In the genomic region with DNA sequence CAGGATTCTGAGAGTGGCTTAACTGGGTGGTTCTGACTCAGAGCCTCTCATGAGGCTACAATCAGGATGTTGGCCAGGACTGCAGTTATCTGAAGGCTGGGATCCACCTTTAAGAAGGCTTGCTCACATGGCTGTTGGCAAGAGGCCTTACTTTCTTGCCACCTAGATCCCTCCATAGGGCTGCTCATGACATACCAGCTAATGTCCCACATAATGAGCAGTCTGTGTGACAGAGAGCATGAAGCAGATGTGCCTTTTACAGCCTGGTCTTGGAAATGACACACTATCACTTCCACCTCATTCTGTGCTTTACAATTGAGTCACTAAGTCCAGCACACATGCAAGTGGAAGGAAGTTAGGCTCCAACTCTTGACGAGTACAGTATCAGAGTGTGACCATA, we compare ENCODE assay signal across 11 cellular contexts. TPM values are rescaled to one million over a fixed set of nuclear protein-coding genes. Genes with fewer than 3 reads are reported as not detected.
A peak's percentile ranks its signal among the peaks of the same experiment; 100 is the strongest.
DNase-seq lines count a peak whose midpoint lies in the region; ATAC-seq and TF ChIP-seq lines count a peak whose summit lies in the region.
"Had no signal": no experiment of that assay in that cellular context is flagged by ENCODE, and none has a peak within 500 bp of the region (broad histone marks: within the 10 kb centered on the region; RNA-seq: fewer than 3 reads in every experiment).

No MANE protein-coding gene starts in this region.

- H3K27me3 ChIP-seq in effector memory CD4-positive, alpha-beta T cell (replicated peaks; ENCODE audit: control insufficient read depth, insufficient read depth, low read length, poor library complexity, severe bottlenecking), result no peaks in the 10 kb centered on the region
- H3K27me3 ChIP-seq in heart right ventricle, result no peaks in the 10 kb centered on the region

- DNase-seq in AG10803 (ENCODE audit: low read depth) (peak; percentile 33), SK-N-DZ (ENCODE audit: low spot score) (no peak), C1 segment of cervical spinal cord (lab: John Stamatoyannopoulos, UW) (no peak), heart right ventricle (no peak)
- no peak for DNase-seq in activated naive CD8-positive, alpha-beta T cell treated with anti-CD3 and anti-CD28 coated beads, Interleukin-2, amount 10 ng/mL, durations not matched to agents 7 days and 5 days
- DNase-seq in effector memory CD4-positive, alpha-beta T cell, result no peak
- DNase-seq: caudate nucleus; CD4-positive, alpha-beta memory T cell; NCI-H748 treated with DMSO at 0.1 percent for 48 hours had no signal

- no peaks in the 10 kb centered on the region for H3K9me3 Mint-ChIP-seq in activated naive CD8-positive, alpha-beta T cell treated with anti-CD3 and anti-CD28 coated beads, Interleukin-2, amount 10 ng/mL, durations not matched to agents 7 days and 5 days

- TF ChIP-seq CTCF in AG10803 (conservative IDR thresholded peaks at IDR 0.05; ENCODE audit: low read length), result no peak
- no peak for TF ChIP-seq CTCF in heart right ventricle (IDR thresholded peaks at IDR 0.05)

- intact Hi-C loops in heart right ventricle (cut with DNase I), result loop anchor here in 2 of 10 donors (10.0 kb wide), 2 partner anchors 65 to 1335 kb away; partner anchors contain the start of genes PORCN (in 1 of the 2) and USP11 (in 1 of the 2)

- peak overlapping the region; percentile 38 for H3K27ac Mint-ChIP-seq in activated naive CD8-positive, alpha-beta T cell treated with anti-CD3 and anti-CD28 coated beads, Interleukin-2, amount 10 ng/mL, durations not matched to agents 7 days and 5 days
- H3K27ac Mint-ChIP-seq: CD4-positive, alpha-beta memory T cell had no signal

- peaks cover 2% of the 10 kb centered on the region for H3K4me1 ChIP-seq in effector memory CD4-positive, alpha-beta T cell (ENCODE audit: control insufficient read depth, insufficient read depth, low read length, poor library complexity, severe bottlenecking)
- no peaks in the 10 kb centered on the region for H3K4me1 ChIP-seq in heart right ventricle

- ATAC-seq in GM18519 (IDR thresholded peaks at IDR 0.05; ENCODE audit: low FRiP score, unreplicated experiment) (peak; percentile 63), HG03460 (IDR thresholded peaks at IDR 0.05; ENCODE audit: unreplicated experiment) (peak; percentile 37), heart right ventricle (no peak)
- no peak for ATAC-seq in activated naive CD8-positive, alpha-beta T cell treated with anti-CD3 and anti-CD28 coated beads, Interleukin-2, amount 10 ng/mL, durations not matched to agents 7 days and 5 days (ENCODE audit: low read depth)

- no peak overlapping the region for H3K4me3 Mint-ChIP-seq in activated naive CD8-positive, alpha-beta T cell treated with anti-CD3 and anti-CD28 coated beads, Interleukin-2, amount 10 ng/mL, durations not matched to agents 7 days and 5 days
- H3K4me3 Mint-ChIP-seq: CD4-positive, alpha-beta memory T cell had no signal

- H3K9me3 ChIP-seq in effector memory CD4-positive, alpha-beta T cell (ENCODE audit: control insufficient read depth, low read length), result no peaks in the 10 kb centered on the region
- H3K9me3 ChIP-seq in heart right ventricle, result no peaks in the 10 kb centered on the region

- H3K27me3 Mint-ChIP-seq in activated naive CD8-positive, alpha-beta T cell treated with anti-CD3 and anti-CD28 coated beads, Interleukin-2, amount 10 ng/mL, durations not matched to agents 7 days and 5 days, result no peaks in the 10 kb centered on the region
- H3K27me3 Mint-ChIP-seq: CD4-positive, alpha-beta memory T cell had no signal

- peaks cover 2% of the 10 kb centered on the region for H3K36me3 Mint-ChIP-seq in activated naive CD8-positive, alpha-beta T cell treated with anti-CD3 and anti-CD28 coated beads, Interleukin-2, amount 10 ng/mL, durations not matched to agents 7 days and 5 days

- WGBS in heart right ventricle, 2 donors, result 52 to 59% methylated on average over 1 of the region's 1 CpG

- H3K27ac ChIP-seq in effector memory CD4-positive, alpha-beta T cell (ENCODE audit: insufficient read depth, low read length, poor library complexity, severe bottlenecking), result no peak overlapping the region
- no peak overlapping the region for H3K27ac ChIP-seq in heart right ventricle

- H3K4me3 ChIP-seq in AG10803 (ENCODE audit: low read length) (no peak overlapping the region), heart right ventricle (no peak overlapping the region)
- H3K4me3 ChIP-seq in effector memory CD4-positive, alpha-beta T cell (ENCODE audit: insufficient read depth, low read depth, low read length, poor library complexity, severe bottlenecking), result no peak overlapping the region

- H3K4me1 Mint-ChIP-seq in activated naive CD8-positive, alpha-beta T cell treated with anti-CD3 and anti-CD28 coated beads, Interleukin-2, amount 10 ng/mL, durations not matched to agents 7 days and 5 days, result peaks cover 5% of the 10 kb centered on the region

- H3K36me3 ChIP-seq in effector memory CD4-positive, alpha-beta T cell (ENCODE audit: control insufficient read depth, insufficient read depth, low read length), result no peaks in the 10 kb centered on the region
- H3K36me3 ChIP-seq in heart right ventricle, result peaks cover 0 to under 1% (median 0%) of the 10 kb centered on the region in 9 donors

- POLR2A ChIA-PET in activated naive CD8-positive, alpha-beta T cell treated with anti-CD3 and anti-CD28 coated beads, Interleukin-2, amount 10 ng/mL, durations not matched to agents 7 days and 5 days (lab: Charles Lee), result no interaction called here

RNA-seq across cellular contexts. Expression of gene RBM3, which starts 4.3 kb away (rescaled TPM):
- 100 to 1,000 TPM; 159 to 164 TPM for total RNA-seq in activated naive CD8-positive, alpha-beta T cell treated with anti-CD3 and anti-CD28 coated beads, Interleukin-2, amount 10 ng/mL, durations not matched to agents 7 days and 5 days
- polyA plus RNA-seq in SK-N-DZ (2014; cell fraction: cytosol; rRNA removed), result 166 and 218 TPM in 2 replicates
- 119 and 159 TPM in 2 replicates for polyA plus RNA-seq in SK-N-DZ (2014; cell fraction: nucleus; rRNA removed)
- 100 to 1,000 TPM in 8 of 10 donors, 10 to 100 TPM in 2; 60.0 to 204 (median 111) TPM for total RNA-seq in heart right ventricle
- 100 to 1,000 TPM in 1 of 2 donors, 10 to 100 TPM in 1; 99.6 to 127 TPM for polyA plus RNA-seq in heart right ventricle

RNA-seq across cellular contexts. Expression of gene WDR13, which starts 27.3 kb away (rescaled TPM):
- 10 to 100 TPM; 45.6 to 52.0 TPM for total RNA-seq in activated naive CD8-positive, alpha-beta T cell treated with anti-CD3 and anti-CD28 coated beads, Interleukin-2, amount 10 ng/mL, durations not matched to agents 7 days and 5 days
- polyA plus RNA-seq in SK-N-DZ (2014; cell fraction: cytosol; rRNA removed), result 94.6 and 96.0 TPM in 2 replicates
- polyA plus RNA-seq in SK-N-DZ (2014; cell fraction: nucleus; rRNA removed), result 134 and 137 TPM in 2 replicates
- 100 to 1,000 TPM; 121 to 176 (median 157) TPM for total RNA-seq in heart right ventricle
- polyA plus RNA-seq in heart right ventricle, result 100 to 1,000 TPM; 292 to 352 TPM

RNA-seq across cellular contexts. Expression of gene TBC1D25, which starts 30.4 kb away (rescaled TPM):
- total RNA-seq in activated naive CD8-positive, alpha-beta T cell treated with anti-CD3 and anti-CD28 coated beads, Interleukin-2, amount 10 ng/mL, durations not matched to agents 7 days and 5 days, result 10 to 100 TPM; 22.5 to 22.6 TPM
- polyA plus RNA-seq in SK-N-DZ (2014; cell fraction: cytosol; rRNA removed), result 3.7 and 5.4 TPM in 2 replicates
- polyA plus RNA-seq in SK-N-DZ (2014; cell fraction: nucleus; rRNA removed), result 2.6 and 6.5 TPM in 2 replicates
- total RNA-seq in heart right ventricle, result 10 to 100 TPM; 14.7 to 22.6 (median 18.7) TPM
- 10 to 100 TPM in 1 of 2 donors, 1 to 10 TPM in 1; 6.1 to 11.1 TPM for polyA plus RNA-seq in heart right ventricle

RNA-seq across cellular contexts. Expression of gene EBP, which starts 48.4 kb away (rescaled TPM):
- 100 to 1,000 TPM; 200 to 214 TPM for total RNA-seq in activated naive CD8-positive, alpha-beta T cell treated with anti-CD3 and anti-CD28 coated beads, Interleukin-2, amount 10 ng/mL, durations not matched to agents 7 days and 5 days
- 130 and 153 TPM in 2 replicates for polyA plus RNA-seq in SK-N-DZ (2014; cell fraction: cytosol; rRNA removed)
- polyA plus RNA-seq in SK-N-DZ (2014; cell fraction: nucleus; rRNA removed), result 86.0 and 122 TPM in 2 replicates
- total RNA-seq in heart right ventricle, result 10 to 100 TPM; 35.1 to 76.0 (median 54.2) TPM
- polyA plus RNA-seq in heart right ventricle, result 100 to 1,000 TPM in 1 of 2 donors, 10 to 100 TPM in 1; 96.9 to 128 TPM

Comparison
In these comparisons a context has a peak if more than half of its experiments do, and no peak if none do; other contexts are left out.
1. ATAC-seq: peak in GM18519 (single experiment) and HG03460 (single experiment); none in activated naive CD8-positive, alpha-beta T cell treated with anti-CD3 and anti-CD28 coated beads, Interleukin-2, amount 10 ng/mL, durations not matched to agents 7 days and 5 days (single experiment) and heart right ventricle (0 of 8).